Comparison of ENCODE assay signal across 7 cellular contexts in genomic region chr10:46105856-46106409, GRCh38. TPM values are rescaled to one million over a fixed set of nuclear protein-coding genes. Genes with fewer than 3 reads are reported as not detected.
A peak's percentile ranks its signal among the peaks of the same experiment; 100 is the strongest.
DNase-seq lines count a peak whose midpoint lies in the region; ATAC-seq and TF ChIP-seq lines count a peak whose summit lies in the region.
"Not testable (repeated sequence)": the region's sequence is repeated elsewhere in the genome, so short reads cannot be mapped to it uniquely, and the experiment has no call there.

No MANE protein-coding gene starts in this region.

- BruUV-seq in PC-3 (replicated peaks; lab: Mats Ljungman, UMichigan): not testable (repeated sequence)

- 5% methylated on average over 7 of the region's 32 CpGs for WGBS in esophagus muscularis mucosa
- 4 to 5% methylated on average over 7 to 30 of the region's 32 CpGs for WGBS in lower leg skin, 2 donors

- not testable (repeated sequence) for H3K36me3 Mint-ChIP-seq in activated naive CD4-positive, alpha-beta T cell treated with anti-CD3 and anti-CD28 coated beads, Interleukin-2, amount 10 ng/mL, durations not matched to agents 7 days and 5 days

- CTCF ChIA-PET in PC-3 (lab: Charles Lee): not testable (repeated sequence)
- CTCF ChIA-PET in activated naive CD4-positive, alpha-beta T cell treated with anti-CD3 and anti-CD28 coated beads, Interleukin-2, amount 10 ng/mL, durations not matched to agents 7 days and 5 days (lab: Charles Lee): interaction anchor here (1.5 kb wide), 1 partner anchor 177 kb away, joined by 4 read pairs; no protein-coding TSS in a partner anchor

- H3K27me3 Mint-ChIP-seq in activated naive CD4-positive, alpha-beta T cell treated with anti-CD3 and anti-CD28 coated beads, Interleukin-2, amount 10 ng/mL, durations not matched to agents 7 days and 5 days: peaks cover 42% of the 10 kb centered on the region

- POLR2A ChIA-PET in PC-3 (lab: Charles Lee; ENCODE audit: unreplicated experiment): not testable (repeated sequence)

- peak overlapping the region; percentile 87 for H3K4me2 ChIP-seq in PC-3 (ENCODE audit: low read length)

- H2AFZ ChIP-seq in PC-3 (ENCODE audit: low read length): peak overlapping the region; percentile 91; the same call in 1 of the 2 replicates

- ATAC-seq in GM19043 (IDR thresholded peaks at IDR 0.05; ENCODE audit: low read depth, unreplicated experiment) (peak; percentile 23), HG02973 (IDR thresholded peaks at IDR 0.05; ENCODE audit: unreplicated experiment) (peak; percentile 21), PC-3 (peak; percentile 6; the same call in 1 of the 2 replicates)

- peaks cover 17% of the 10 kb centered on the region for H3K4me1 Mint-ChIP-seq in activated naive CD4-positive, alpha-beta T cell treated with anti-CD3 and anti-CD28 coated beads, Interleukin-2, amount 10 ng/mL, durations not matched to agents 7 days and 5 days

- not testable (repeated sequence) for H3K27ac ChIP-seq in PC-3 (ENCODE audit: low read length)
- peak overlapping the region in 1 of 4 donors; percentile 35 for H3K27ac ChIP-seq in esophagus muscularis mucosa (replicated peaks in 1 of 4)

- TF ChIP-seq POLR2A in esophagus muscularis mucosa (IDR thresholded peaks at IDR 0.05; ENCODE audit: low read depth); lower leg skin (IDR thresholded peaks at IDR 0.05): not testable (repeated sequence)

- H4K20me1 ChIP-seq in PC-3 (ENCODE audit: low read length): not testable (repeated sequence)

- peak overlapping the region; percentile 60 for H3K4me3 Mint-ChIP-seq in activated naive CD4-positive, alpha-beta T cell treated with anti-CD3 and anti-CD28 coated beads, Interleukin-2, amount 10 ng/mL, durations not matched to agents 7 days and 5 days

- H3K79me2 ChIP-seq in PC-3 (ENCODE audit: low read length): not testable (repeated sequence)

- not testable (repeated sequence) for H3K27me3 ChIP-seq in PC-3 (ENCODE audit: low read length); esophagus muscularis mucosa

- TF ChIP-seq CTCF in PC-3 (conservative IDR thresholded peaks at IDR 0.05; ENCODE audit: low read depth, low read length); esophagus muscularis mucosa (IDR thresholded peaks at IDR 0.05); lower leg skin (IDR thresholded peaks at IDR 0.05); retinal pigment epithelial cell (conservative IDR thresholded peaks at IDR 0.05; ENCODE audit: low read depth, low read length): not testable (repeated sequence)

- H3K36me3 ChIP-seq in PC-3 (ENCODE audit: low read depth, low read length); esophagus muscularis mucosa: not testable (repeated sequence)

- H3F3A ChIP-seq in PC-3 (ENCODE audit: low read length, unreplicated experiment): not testable (repeated sequence)

- TF ChIP-seq EP300 in esophagus muscularis mucosa (IDR thresholded peaks at IDR 0.05): not testable (repeated sequence)

- not testable (repeated sequence) for DNase-seq in PC-3; activated naive CD4-positive, alpha-beta T cell treated with anti-CD3 and anti-CD28 coated beads, Interleukin-2, amount 10 ng/mL, durations not matched to agents 7 days and 5 days; lower leg skin (ENCODE audit: low spot score in 2 of 2); retinal pigment epithelial cell (ENCODE audit: low read depth)
- peak; percentile 55 for DNase-seq in esophagus muscularis mucosa (ENCODE audit: extremely low spot score)

- H3K4me3 ChIP-seq in PC-3 (ENCODE audit: low read length) (peak overlapping the region; percentile 63), esophagus muscularis mucosa (peak overlapping the region; percentile 57 to 70 (median 60)), lower leg skin (ENCODE audit: low read depth, poor library complexity, severe bottlenecking) (peak overlapping the region; percentile 17), retinal pigment epithelial cell (ENCODE audit: low read length) (peak overlapping the region; percentile 45)

- not testable (repeated sequence) for H3K4me1 ChIP-seq in PC-3 (ENCODE audit: insufficient read depth, low read length)
- peaks cover 8 to 18% (median 11%) of the 10 kb centered on the region in 4 donors for H3K4me1 ChIP-seq in esophagus muscularis mucosa

- H3K9me3 ChIP-seq in PC-3 (ENCODE audit: low read length); esophagus muscularis mucosa: not testable (repeated sequence)

- H3K9me2 ChIP-seq in PC-3 (replicated peaks; ENCODE audit: low read length): not testable (repeated sequence)

- H3K9ac ChIP-seq in PC-3 (ENCODE audit: low read length): not testable (repeated sequence)

- H3K9me3 Mint-ChIP-seq in activated naive CD4-positive, alpha-beta T cell treated with anti-CD3 and anti-CD28 coated beads, Interleukin-2, amount 10 ng/mL, durations not matched to agents 7 days and 5 days: not testable (repeated sequence)

- intact Hi-C loops in PC-3 (cut with micrococcal nuclease): not testable (repeated sequence)
- intact Hi-C loops in esophagus muscularis mucosa (cut with DNase I): loop anchor here (2.0 kb wide), 1 partner anchor 177 kb away; no protein-coding TSS in a partner anchor
- intact Hi-C loops in lower leg skin (cut with DNase I; ENCODE audit: low total_unique reads): loop anchor here (5.0 kb wide), 1 partner anchor 176 kb away; no protein-coding TSS in a partner anchor

- not testable (repeated sequence) for H3K27ac Mint-ChIP-seq in activated naive CD4-positive, alpha-beta T cell treated with anti-CD3 and anti-CD28 coated beads, Interleukin-2, amount 10 ng/mL, durations not matched to agents 7 days and 5 days

RNA-seq across cellular contexts. Expression of gene MSMB, which starts 59.9 kb away (rescaled TPM):
- not detected in 2 replicates for total RNA-seq in PC-3 (2014; rRNA removed)
- total RNA-seq in esophagus muscularis mucosa: not detected
- total RNA-seq in lower leg skin: 10 to 100 TPM in 2 of 4 donors, 1 to 10 TPM in 2; 5.5 to 46.7 (median 10.5) TPM
